8 cellular contexts compared by ENCODE assay signal in genomic region chr6:89122625-89123024, GRCh38. TPM values are rescaled to one million over a fixed set of nuclear protein-coding genes. Genes with fewer than 3 reads are reported as not detected.
DNase-seq lines count a peak whose midpoint lies in the region; ATAC-seq and TF ChIP-seq lines count a peak whose summit lies in the region.

No MANE protein-coding gene starts in this region.

- H2BK120ac ChIP-seq in H9 (ENCODE audit: low read depth, low read length, poor library complexity, severe bottlenecking): no peak overlapping the region

- H4K91ac ChIP-seq in H9 (ENCODE audit: insufficient read length, low read depth, low read length): no peak overlapping the region

- H2AFZ ChIP-seq in H9 (ENCODE audit: low read length): no peak overlapping the region

- intact Hi-C loops in posterior cingulate gyrus (cut with DNase I): loop anchor here (5.0 to 10.0 kb wide), 2 partner anchors 138 to 245 kb away; no protein-coding TSS in a partner anchor

- H4K8ac ChIP-seq in H9 (replicated peaks; ENCODE audit: insufficient read length, low read depth, low read length): no peak overlapping the region

- no peak overlapping the region for H3K9ac ChIP-seq in H9 (ENCODE audit: extremely low read depth, insufficient read length, low read length)

- ATAC-seq in HG03039 (IDR thresholded peaks at IDR 0.05; ENCODE audit: unreplicated experiment): no peak

- no peaks in the 10 kb centered on the region for H3K4me1 ChIP-seq in H9 (ENCODE audit: insufficient read depth, low read length)

- H3K27ac Mint-ChIP-seq in H9: no peak overlapping the region

- peaks cover 0 to 2% of the 10 kb centered on the region in 2 experiments; a peak in 2 of 5 replicates for H3K9me3 Mint-ChIP-seq in H9

- no peak overlapping the region for H3T11ph ChIP-seq in H9 (ENCODE audit: low read length)

- H3K79me1 ChIP-seq in H9 (ENCODE audit: insufficient read depth, low read depth, low read length, poor library complexity, severe bottlenecking): no peaks in the 10 kb centered on the region

- no peaks in the 10 kb centered on the region for H3K9me3 ChIP-seq in H9 (ENCODE audit: control insufficient read depth, low read depth, low read length)

- H2BK15ac ChIP-seq in H9 (ENCODE audit: low read depth, low read length): no peak overlapping the region

- TF ChIP-seq CTCF in H9 (conservative IDR thresholded peaks at IDR 0.05): peak; percentile 69
- TF ChIP-seq CTCF in choroid plexus epithelial cell (conservative IDR thresholded peaks at IDR 0.05; ENCODE audit: low read depth, low read length): peak; percentile 69

- H2AK5ac ChIP-seq in H9 (ENCODE audit: insufficient read length, low read length): no peak overlapping the region

- no peak overlapping the region for H2BK20ac ChIP-seq in H9 (ENCODE audit: low read depth, low read length, poor library complexity, severe bottlenecking)

- H3K36me3 Mint-ChIP-seq in H9 (ENCODE audit: insufficient read depth in 1 of 3, low read depth in 3 of 3): peaks cover 0 to 4% (median 0%) of the 10 kb centered on the region in 3 experiments; a peak in 2 of 7 replicates

- no peak overlapping the region for H3K56ac ChIP-seq in H9 (ENCODE audit: insufficient read length, low read depth, low read length)

- no peak overlapping the region for H3K14ac ChIP-seq in H9 (ENCODE audit: insufficient read depth, low read length)

- H3K4me3 ChIP-seq in choroid plexus epithelial cell (ENCODE audit: low read depth, low read length): no peak overlapping the region

- H3K4me1 Mint-ChIP-seq in H9: peaks cover 2 to 3% of the 10 kb centered on the region in 2 experiments; a peak in 1 of 4 replicates

- no peak overlapping the region for H3K4ac ChIP-seq in H9 (ENCODE audit: low read depth, low read length)

- no peak overlapping the region for H3K18ac ChIP-seq in H9 (ENCODE audit: insufficient read length, low read depth, low read length)

- H3K27me3 ChIP-seq in H9 (ENCODE audit: insufficient read depth, low read length): peaks cover 9% of the 10 kb centered on the region

- DNase-seq in NCI-H2107 treated with DMSO at 0.1 percent for 48 hours (lab: John Stamatoyannopoulos, UW; ENCODE audit: unreplicated experiment): peak; percentile 63
- DNase-seq in NCI-H2107 (lab: John Stamatoyannopoulos, UW): no peak
- no peak for DNase-seq in H9
- peak; percentile 28 for DNase-seq in NCI-H774 (lab: John Stamatoyannopoulos, UW)
- DNase-seq in choroid plexus epithelial cell (ENCODE audit: low read depth): peak; percentile 70
- DNase-seq in medulla oblongata (ENCODE audit: extremely low spot score): peak; percentile 62
- DNase-seq in posterior cingulate gyrus: no peak

- no peak overlapping the region for H2BK5ac ChIP-seq in H9 (ENCODE audit: insufficient read length, low read length)

- H3K23ac ChIP-seq in H9 (ENCODE audit: insufficient read length, low read depth, low read length): no peak overlapping the region

- H4K20me1 ChIP-seq in H9 (ENCODE audit: control insufficient read depth, insufficient read depth, insufficient read length): no peaks in the 10 kb centered on the region

- no peak overlapping the region for H3K27ac ChIP-seq in H9 (ENCODE audit: insufficient read length, low read depth, low read length)

- H3K4me2 ChIP-seq in H9 (ENCODE audit: insufficient read depth, insufficient read length, low read length): no peak overlapping the region

- peaks cover 22% of the 10 kb centered on the region for H3K27me3 Mint-ChIP-seq in H9 (ENCODE audit: low read depth)

- no peak overlapping the region for H2BK12ac ChIP-seq in H9 (ENCODE audit: insufficient read length, low read depth, low read length)

- no peaks in the 10 kb centered on the region for H3K79me2 ChIP-seq in H9 (ENCODE audit: insufficient read depth, low read length)

- H3K4me3 Mint-ChIP-seq in H9: no peak overlapping the region

- H4K5ac ChIP-seq in H9 (ENCODE audit: insufficient read length, low read depth, low read length): no peak overlapping the region

- no peaks in the 10 kb centered on the region for H3K23me2 ChIP-seq in H9 (ENCODE audit: insufficient read length, low read depth, low read length, poor library complexity, severe bottlenecking)

RNA-seq across cellular contexts. Expression of gene SRSF12, which starts 4.8 kb away (rescaled TPM):
- total RNA-seq in H9 (2021): 7.5 and 7.6 TPM in 2 replicates

RNA-seq across cellular contexts. Expression of gene PM20D2, which starts 23.2 kb away (rescaled TPM):
- total RNA-seq in H9 (2021): 8.3 and 8.4 TPM in 2 replicates

RNA-seq across cellular contexts. Expression of gene PNRC1, which starts 42.1 kb away (rescaled TPM):
- 56.7 and 57.4 TPM in 2 replicates for total RNA-seq in H9 (2021)

Comparison
In these comparisons a context has a peak if more than half of its experiments do, and no peak if none do; other contexts are left out.
1. DNase-seq: peak in NCI-H2107 treated with DMSO at 0.1 percent for 48 hours (single experiment), NCI-H774 (single experiment), choroid plexus epithelial cell (single experiment) and medulla oblongata (single experiment); none in NCI-H2107 (single experiment), H9 (single experiment) and posterior cingulate gyrus (0 of 10).